1 cellular context compared by ENCODE assay signal in genomic region chr2:46252891-46253659, GRCh38.
TF ChIP-seq lines count a peak whose summit lies in the region.

No MANE protein-coding gene starts in this region.

TF ChIP-seq in SK-N-SH, 30 proteins besides CTCF, POLR2A, EP300 and RAD21 (continued from another document):
- TF ChIP-seq GATA2 (CRISPR knock-in tag; IDR thresholded peaks at IDR 0.05) (peak; percentile 90), JUND (IDR thresholded peaks at IDR 0.05) (peak; percentile 73), MXI1 (IDR thresholded peaks at IDR 0.05; ENCODE audit: low read depth, low read length) (peak; percentile 62), POLR2AphosphoS5 (IDR thresholded peaks at IDR 0.05; ENCODE audit: low read depth, low read length) (0 out of 2 replicates have a peak, but pooled peaks have one; percentile 23)
- TF ChIP-seq, protein P1, sequence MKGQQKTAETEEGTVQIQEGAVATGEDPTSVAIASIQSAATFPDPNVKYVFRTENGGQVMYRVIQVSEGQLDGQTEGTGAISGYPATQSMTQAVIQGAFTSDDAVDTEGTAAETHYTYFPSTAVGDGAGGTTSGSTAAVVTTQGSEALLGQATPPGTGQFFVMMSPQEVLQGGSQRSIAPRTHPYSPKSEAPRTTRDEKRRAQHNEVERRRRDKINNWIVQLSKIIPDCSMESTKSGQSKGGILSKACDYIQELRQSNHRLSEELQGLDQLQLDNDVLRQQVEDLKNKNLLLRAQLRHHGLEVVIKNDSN (IDR thresholded peaks at IDR 0.05; ENCODE audit: borderline replicate concordance, low read depth) = no peak
TF ChIP-seq in SK-N-SH: peak in this region for 13.
